ENCODE assay signal across 8 cellular contexts in genomic region chr7:37208528-37208927, GRCh38.
DNase-seq lines count a peak whose midpoint lies in the region; ATAC-seq and TF ChIP-seq lines count a peak whose summit lies in the region.

No MANE protein-coding gene starts in this region.

- no peak overlapping the region for H3K4me3 ChIP-seq in CD8-positive, alpha-beta memory T cell (ENCODE audit: low read length)
- no peak overlapping the region for H3K4me3 ChIP-seq in sigmoid colon

- H3K27ac ChIP-seq in CD8-positive, alpha-beta memory T cell (ENCODE audit: low read depth, low read length) = no peak overlapping the region
- peak overlapping the region; percentile 66 to 76 (median 72) for H3K27ac ChIP-seq in sigmoid colon

- ATAC-seq in GM18868 (IDR thresholded peaks at IDR 0.05; ENCODE audit: unreplicated experiment) (peak; percentile 90), HG03095 (IDR thresholded peaks at IDR 0.05; ENCODE audit: unreplicated experiment) (peak; percentile 78)

- CTCF ChIA-PET in CD8-positive, alpha-beta memory T cell (lab: Charles Lee) = interaction anchor here (1.2 to 1.3 kb wide), 2 partner anchors 301 to 721 kb away, joined by 3 read pairs; no protein-coding TSS in a partner anchor

- H3K4me3 Mint-ChIP-seq in CD8-positive, alpha-beta memory T cell = no peak overlapping the region

- H3K4me1 Mint-ChIP-seq in CD8-positive, alpha-beta memory T cell = no peaks in the 10 kb centered on the region

- peaks cover 7 to 91% (median 33%) of the 10 kb centered on the region in 3 donors for H3K36me3 Mint-ChIP-seq in CD8-positive, alpha-beta memory T cell

- no peaks in the 10 kb centered on the region for H3K4me1 ChIP-seq in CD8-positive, alpha-beta memory T cell (ENCODE audit: insufficient read depth, low read length)
- H3K4me1 ChIP-seq in sigmoid colon = peaks cover 0 to 32% (median 19%) of the 10 kb centered on the region in 4 donors

- POLR2A ChIA-PET in CD8-positive, alpha-beta memory T cell (lab: Charles Lee) = no interaction called here

- H3K36me3 ChIP-seq in CD8-positive, alpha-beta memory T cell (ENCODE audit: insufficient read depth, low read length) = peaks cover 20% of the 10 kb centered on the region
- peaks cover 0 to 4% (median 2%) of the 10 kb centered on the region in 4 donors for H3K36me3 ChIP-seq in sigmoid colon

- peak overlapping the region in 6 of 8 donors; percentile 17 to 95 (median 80) for H3K27ac Mint-ChIP-seq in CD8-positive, alpha-beta memory T cell

- TF ChIP-seq POLR2A in sigmoid colon (IDR thresholded peaks at IDR 0.05) = no peak

- peak in 3 of 4 experiments; percentile 22 to 50 (median 44) for TF ChIP-seq CTCF in sigmoid colon (IDR thresholded peaks at IDR 0.05)

- no peaks in the 10 kb centered on the region for H3K9me3 ChIP-seq in CD8-positive, alpha-beta memory T cell (ENCODE audit: low read length)
- no peaks in the 10 kb centered on the region for H3K9me3 ChIP-seq in sigmoid colon

- intact Hi-C loops in sigmoid colon (cut with DNase I) = no loop called here

- H3K9me3 Mint-ChIP-seq in CD8-positive, alpha-beta memory T cell = no peaks in the 10 kb centered on the region

- H3K27me3 Mint-ChIP-seq in CD8-positive, alpha-beta memory T cell = no peaks in the 10 kb centered on the region

- H3K27me3 ChIP-seq in CD8-positive, alpha-beta memory T cell (ENCODE audit: insufficient read depth, low read length, poor library complexity, severe bottlenecking) = no peaks in the 10 kb centered on the region
- H3K27me3 ChIP-seq in sigmoid colon = no peaks in the 10 kb centered on the region

- no peak for TF ChIP-seq EP300 in sigmoid colon (IDR thresholded peaks at IDR 0.05)

- 10 to 11% methylated on average over 5 of the region's 5 CpGs for WGBS in sigmoid colon, 2 donors

- peak in 1 of 5 donors; percentile 26 for DNase-seq in CD8-positive, alpha-beta memory T cell
- DNase-seq in NCI-H82 (lab: John Stamatoyannopoulos, UW) (peak; percentile 68), amniotic stem cell (lab: John Stamatoyannopoulos, UW) (peak; percentile 9), hippocampal formation (lab: John Stamatoyannopoulos, UW) (peak; percentile 60 to 81), sigmoid colon (peak; percentile 93), NCI-H345 (lab: John Stamatoyannopoulos, UW) (no peak)
